Comparison of ENCODE assay signal across 20 cellular contexts in the genomic region with DNA sequence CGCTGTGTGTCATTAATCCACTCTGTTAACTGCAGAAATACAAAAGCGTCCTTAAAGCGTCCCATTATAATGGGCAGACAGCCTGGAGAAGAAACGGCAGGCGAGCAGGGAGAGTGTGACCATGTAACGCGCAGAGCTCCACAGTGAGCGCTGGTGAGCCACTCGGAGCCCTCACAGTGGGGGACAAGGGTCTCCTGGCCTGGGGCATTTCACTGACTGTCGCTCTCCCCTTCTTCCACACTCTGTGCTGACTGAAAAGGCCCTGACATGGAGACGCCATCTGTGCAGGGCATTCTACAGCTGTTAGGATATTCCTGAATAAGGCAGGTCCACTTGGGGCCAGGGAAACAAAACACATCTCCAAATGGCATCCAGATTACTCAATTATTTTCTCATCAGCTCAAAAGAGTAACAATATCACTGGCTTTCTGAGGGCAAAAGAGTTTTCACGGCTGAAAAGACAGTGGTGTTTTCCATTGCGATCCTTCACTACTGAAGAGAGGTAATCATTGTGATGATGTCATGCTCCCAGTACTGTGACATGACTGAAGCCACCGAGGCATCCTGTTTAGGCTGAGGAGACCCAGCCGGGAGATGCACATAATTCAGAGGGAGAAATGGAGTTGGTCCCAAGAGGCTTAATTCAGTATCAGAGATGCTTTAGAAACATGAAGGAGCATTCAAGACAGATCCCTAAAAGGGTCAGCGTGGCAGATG. TPM values are rescaled to one million over a fixed set of nuclear protein-coding genes. Genes with fewer than 3 reads are reported as not detected.
A peak's percentile ranks its signal among the peaks of the same experiment; 100 is the strongest.
DNase-seq lines count a peak whose midpoint lies in the region; ATAC-seq and TF ChIP-seq lines count a peak whose summit lies in the region.
"Had no signal": no experiment of that assay in that cellular context is flagged by ENCODE, and none has a peak within 500 bp of the region (broad histone marks: within the 10 kb centered on the region; RNA-seq: fewer than 3 reads in every experiment).

No MANE protein-coding gene starts in this region.

- H3K9me3 Mint-ChIP-seq in HFFc6: no peaks in the 10 kb centered on the region
- H3K9me3 Mint-ChIP-seq: dendritic cell treated with granulocyte-macrophage colony-stimulating factor and Interleukin-4, amounts not matched to agents 40 ng/mL and 50 ng/mL, for 4 days; mesothelial cell of epicardium; stimulated activated effector memory CD8-positive, alpha-beta T cell treated with anti-CD3 and anti-CD28 coated beads, Interleukin-12 subunit alpha, Interleukin-12 subunit beta, amount 100 ng/mL, for 72 hours had no signal

- H3K36me3 Mint-ChIP-seq in HFFc6 (ENCODE audit: low read depth): peaks cover 17% of the 10 kb centered on the region

- TF ChIP-seq CTCF in HFFc6 (IDR thresholded peaks at IDR 0.05): no peak

- H3K4me1 Mint-ChIP-seq in HFFc6 (ENCODE audit: low read depth): peaks cover 24% of the 10 kb centered on the region

- ATAC-seq in HG02610 (IDR thresholded peaks at IDR 0.05; ENCODE audit: unreplicated experiment): no peak
- ATAC-seq: pancreas; PC-3; stimulated activated effector memory CD8-positive, alpha-beta T cell treated with anti-CD3 and anti-CD28 coated beads, Interleukin-12 subunit alpha, Interleukin-12 subunit beta, amount 100 ng/mL, for 72 hours had no signal

- peak; percentile 42 for DNase-seq in activated effector memory CD4-positive, alpha-beta T cell treated with anti-CD3 and anti-CD28 coated beads, Interleukin-2, amount 50 U/mL, for 16 hours
- DNase-seq in activated effector memory CD4-positive, alpha-beta T cell treated with Interleukin-2 at 50 U/mL for 16 hours: no peak
- DNase-seq in cerebellum (ENCODE audit: low spot score) (peak; percentile 38), midbrain (lab: John Stamatoyannopoulos, UW) (peak; percentile 55), HFFc6 (no peak)
- DNase-seq in stimulated activated CD4-positive, alpha-beta T cell treated with anti-CD3 and anti-CD28 coated beads, Interleukin-4, amount 100 ng/mL, for 1 hour: no peak
- no peak for DNase-seq in stimulated activated CD4-positive, alpha-beta T cell treated with anti-CD3 and anti-CD28 coated beads, Interleukin-2, amount 100 ng/mL, for 48 hours
- DNase-seq: activated CD4-positive, alpha-beta T cell treated with anti-CD3 and anti-CD28 coated beads for 1 hour; activated CD8-positive, alpha-beta memory T cell treated with anti-CD3 and anti-CD28 coated beads, Interleukin-2, amount 50 U/mL, for 48 hours; activated naive CD4-positive, alpha-beta T cell; aorta; GOT3; NCI-H187; pancreas; PC-3; upper lobe of left lung had no signal

- H3K27me3 Mint-ChIP-seq in HFFc6 (ENCODE audit: insufficient read depth): no peaks in the 10 kb centered on the region
- H3K27me3 Mint-ChIP-seq: dendritic cell treated with granulocyte-macrophage colony-stimulating factor and Interleukin-4, amounts not matched to agents 40 ng/mL and 50 ng/mL, for 4 days had no signal

- no peak overlapping the region for H3K27ac Mint-ChIP-seq in HFFc6
- H3K27ac Mint-ChIP-seq: dendritic cell treated with granulocyte-macrophage colony-stimulating factor and Interleukin-4, amounts not matched to agents 40 ng/mL and 50 ng/mL, for 4 days; mesothelial cell of epicardium; stimulated activated effector memory CD8-positive, alpha-beta T cell treated with anti-CD3 and anti-CD28 coated beads, Interleukin-12 subunit alpha, Interleukin-12 subunit beta, amount 100 ng/mL, for 72 hours had no signal

- H3K4me3 Mint-ChIP-seq in HFFc6: no peak overlapping the region
- H3K4me3 Mint-ChIP-seq: dendritic cell treated with granulocyte-macrophage colony-stimulating factor and Interleukin-4, amounts not matched to agents 40 ng/mL and 50 ng/mL, for 4 days; mesothelial cell of epicardium; stimulated activated effector memory CD8-positive, alpha-beta T cell treated with anti-CD3 and anti-CD28 coated beads, Interleukin-12 subunit alpha, Interleukin-12 subunit beta, amount 100 ng/mL, for 72 hours had no signal

RNA-seq across cellular contexts. Expression of a gene that starts 24.1 kb away (rescaled TPM):
- 35.4 TPM for total RNA-seq in cerebellum
- 10 to 100 TPM; 48.3 to 55.1 (median 51.6) TPM for total RNA-seq in HFFc6 (2021; fragmentation: NEBNext Ultra II Directional; extraction: Animal tissue kit (Norgen Biotek cat#: 25700))

RNA-seq across cellular contexts. Expression of a gene that starts 24.5 kb away (rescaled TPM):
- total RNA-seq in cerebellum: 113 TPM
- total RNA-seq in HFFc6 (2021; fragmentation: NEBNext Ultra II Directional; extraction: Animal tissue kit (Norgen Biotek cat#: 25700)): 10 to 100 TPM; 49.1 to 55.2 (median 53.4) TPM

Comparison
In these comparisons a context has a peak if more than half of its experiments do, and no peak if none do; other contexts are left out.
1. DNase-seq: peak in activated effector memory CD4-positive, alpha-beta T cell treated with anti-CD3 and anti-CD28 coated beads, Interleukin-2, amount 50 U/mL, for 16 hours (single experiment), cerebellum (single experiment) and midbrain (single experiment); none in activated effector memory CD4-positive, alpha-beta T cell treated with Interleukin-2 at 50 U/mL for 16 hours (single experiment), stimulated activated CD4-positive, alpha-beta T cell treated with anti-CD3 and anti-CD28 coated beads, Interleukin-4, amount 100 ng/mL, for 1 hour (single experiment), stimulated activated CD4-positive, alpha-beta T cell treated with anti-CD3 and anti-CD28 coated beads, Interleukin-2, amount 100 ng/mL, for 48 hours (0 of 2) and HFFc6 (single experiment).